33 cellular contexts compared by ENCODE assay signal in the genomic region with DNA sequence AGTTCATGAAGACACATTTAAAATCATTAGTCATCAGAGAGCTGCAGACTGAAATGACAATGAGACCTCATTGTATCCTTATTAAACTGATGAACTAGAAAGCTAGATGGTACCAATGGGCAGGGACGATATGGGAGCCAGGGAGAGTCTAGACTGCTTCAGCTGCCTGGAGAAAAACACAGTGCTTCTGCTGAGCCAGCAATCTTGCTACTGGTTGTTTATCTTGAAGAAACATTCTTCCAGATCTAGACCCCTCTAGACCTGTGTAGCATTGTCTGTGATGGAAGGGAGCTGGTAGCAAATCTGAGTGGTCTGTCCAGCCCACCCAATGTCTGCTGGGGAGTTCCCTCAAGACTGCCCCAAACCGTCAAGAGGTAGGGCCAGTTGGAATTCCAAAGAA. TPM values are rescaled to one million over a fixed set of nuclear protein-coding genes. Genes with fewer than 3 reads are reported as not detected.
"Had no signal": no experiment of that assay in that cellular context is flagged by ENCODE, and none has a peak within 500 bp of the region (broad histone marks: within the 10 kb centered on the region; RNA-seq: fewer than 3 reads in every experiment).

No MANE protein-coding gene starts in this region.

- H3K36me3 Mint-ChIP-seq: activated naive CD8-positive, alpha-beta T cell; brain had no signal

- DNase-seq: activated B cell treated with CpG ODN at 0.5 μM for 24 hours; activated CD4-positive, alpha-beta T cell treated with anti-CD3 and anti-CD28 coated beads for 48 hours; activated CD4-positive, alpha-beta T cell treated with anti-CD3 and anti-CD28 coated beads, Interleukin-2, amount 50 U/mL, for 1 hour; activated CD4-positive, alpha-beta T cell treated with anti-CD3 and anti-CD28 coated beads, Interleukin-2, amount 50 U/mL, for 48 hours; activated CD8-positive, alpha-beta memory T cell treated with anti-CD3 and anti-CD28 coated beads for 24 hours; activated CD8-positive, alpha-beta T cell treated with anti-CD3 and anti-CD28 coated beads for 36 hours; activated effector memory CD4-positive, alpha-beta T cell treated with Interleukin-2 at 50 U/mL for 16 hours; activated gamma-delta T cell treated with Interleukin-2 at 50 U/mL for 16 hours; activated naive CD4-positive, alpha-beta T cell treated with anti-CD3 and anti-CD28 coated beads, Interleukin-2, amount 50 U/mL, for 16 hours; activated naive CD4-positive, alpha-beta T cell treated with Interleukin-2 at 50 U/mL for 16 hours; activated T-cell treated with anti-CD3 and anti-CD28 coated beads, Interleukin-2, amount 50 U/mL, for 4 hours; central memory CD4-positive, alpha-beta T cell; dorsolateral prefrontal cortex; effector memory CD8-positive, alpha-beta T cell; foreskin keratinocyte; gastrocnemius medialis; glutamatergic neuron; heart left ventricle; T-helper 1 cell; T-helper 17 cell; T1000; WERI-Rb-1 had no signal

- H3K4me3 Mint-ChIP-seq: activated B cell treated with CpG ODN at 0.5 μM for 24 hours; activated CD8-positive, alpha-beta T cell treated with anti-CD3 and anti-CD28 coated beads for 36 hours; activated naive CD8-positive, alpha-beta T cell; activated T-cell treated with anti-CD3 and anti-CD28 coated beads, Interleukin-2, amount 50 U/mL, for 4 hours; activated T-helper 17 cell treated with anti-CD3 and anti-CD28 coated beads, Interleukin-2, amount 50 U/mL, for 72 hours; brain; dendritic cell treated with granulocyte-macrophage colony-stimulating factor and Interleukin-4, amounts not matched to agents 40 ng/mL and 50 ng/mL, for 4 days; effector memory CD8-positive, alpha-beta T cell; T-helper 17 cell; T-helper 2 cell treated with Interferon-gamma antibody and Interleukin-4, amounts not matched to agents 5 μg/mL and 100 μg/mL, for 36 hours had no signal

- H3K4me1 ChIP-seq: ascending aorta, breast epithelium, foreskin keratinocyte, gastrocnemius medialis had no signal

- H3K27me3 ChIP-seq: ascending aorta, breast epithelium, cardiac muscle cell had no signal

- H3K9me3 ChIP-seq: ascending aorta, breast epithelium, esophagus muscularis mucosa, gastrocnemius medialis, heart left ventricle had no signal

- H3K27ac ChIP-seq: ascending aorta, breast epithelium, cardiac muscle cell, coronary artery, dorsolateral prefrontal cortex, esophagus muscularis mucosa, foreskin keratinocyte, gastrocnemius medialis, heart left ventricle, WERI-Rb-1 had no signal

- H3K27me3 Mint-ChIP-seq: activated B cell treated with CpG ODN at 0.5 μM for 24 hours; activated CD8-positive, alpha-beta T cell treated with anti-CD3 and anti-CD28 coated beads for 36 hours; activated naive CD8-positive, alpha-beta T cell had no signal

- H3K27ac Mint-ChIP-seq: activated B cell treated with CpG ODN at 0.5 μM for 24 hours; activated CD8-positive, alpha-beta T cell treated with anti-CD3 and anti-CD28 coated beads for 36 hours; activated naive CD8-positive, alpha-beta T cell; activated T-helper 17 cell treated with anti-CD3 and anti-CD28 coated beads, Interleukin-2, amount 50 U/mL, for 72 hours; brain; dendritic cell treated with granulocyte-macrophage colony-stimulating factor and Interleukin-4, amounts not matched to agents 40 ng/mL and 50 ng/mL, for 4 days; T-helper 17 cell; T-helper 2 cell treated with Interferon-gamma antibody and Interleukin-4, amounts not matched to agents 5 μg/mL and 100 μg/mL, for 36 hours had no signal

- H3K36me3 ChIP-seq: ascending aorta, breast epithelium, cardiac muscle cell, esophagus muscularis mucosa, gastrocnemius medialis, heart left ventricle, WERI-Rb-1 had no signal

- H3K4me3 ChIP-seq: ascending aorta, breast epithelium, cardiac muscle cell, coronary artery, dorsolateral prefrontal cortex, esophagus muscularis mucosa, gastrocnemius medialis, heart left ventricle had no signal

- ATAC-seq: activated CD4-positive, CD25-positive, alpha-beta regulatory T cell treated with anti-CD3 and anti-CD28 coated beads, Interleukin-2, amount 50 U/mL, for 24 hours; activated CD8-positive, alpha-beta T cell treated with anti-CD3 and anti-CD28 coated beads for 36 hours; activated T-cell treated with anti-CD3 and anti-CD28 coated beads, Interleukin-2, amount 50 U/mL, for 4 hours; activated T-helper 17 cell treated with anti-CD3 and anti-CD28 coated beads, Interleukin-2, amount 50 U/mL, for 72 hours; effector memory CD8-positive, alpha-beta T cell; foreskin keratinocyte; gastrocnemius medialis; heart left ventricle; T-helper 17 cell had no signal

- H3K9me3 Mint-ChIP-seq: activated B cell treated with CpG ODN at 0.5 μM for 24 hours; activated CD8-positive, alpha-beta T cell treated with anti-CD3 and anti-CD28 coated beads for 36 hours; activated T-cell treated with anti-CD3 and anti-CD28 coated beads, Interleukin-2, amount 50 U/mL, for 4 hours; activated T-helper 17 cell treated with anti-CD3 and anti-CD28 coated beads, Interleukin-2, amount 50 U/mL, for 72 hours; dendritic cell treated with granulocyte-macrophage colony-stimulating factor and Interleukin-4, amounts not matched to agents 40 ng/mL and 50 ng/mL, for 4 days; effector memory CD8-positive, alpha-beta T cell; T-helper 2 cell treated with Interferon-gamma antibody and Interleukin-4, amounts not matched to agents 5 μg/mL and 100 μg/mL, for 36 hours had no signal

RNA-seq across cellular contexts. Expression of gene DRC7, which starts 2.0 kb away (rescaled TPM):
- total RNA-seq: activated B cell treated with CpG ODN at 0.5 μM for 24 hours; activated T-cell treated with anti-CD3 and anti-CD28 coated beads, Interleukin-2, amount 50 U/mL, for 4 hours; activated T-helper 17 cell treated with anti-CD3 and anti-CD28 coated beads, Interleukin-2, amount 50 U/mL, for 72 hours; ascending aorta; foreskin keratinocyte; gastrocnemius medialis had no signal
- polyA plus RNA-seq: foreskin keratinocyte, heart left ventricle had no signal

RNA-seq across cellular contexts. Expression of gene ADGRG3, which starts 24.5 kb away (rescaled TPM):
- total RNA-seq: activated B cell treated with CpG ODN at 0.5 μM for 24 hours; activated CD8-positive, alpha-beta T cell treated with anti-CD3 and anti-CD28 coated beads for 36 hours; activated T-cell treated with anti-CD3 and anti-CD28 coated beads, Interleukin-2, amount 50 U/mL, for 4 hours; activated T-helper 17 cell treated with anti-CD3 and anti-CD28 coated beads, Interleukin-2, amount 50 U/mL, for 72 hours; ascending aorta; cardiac muscle cell; foreskin keratinocyte had no signal
- polyA plus RNA-seq: cardiac muscle cell, foreskin keratinocyte had no signal
